ENCODE assay signal across 26 cellular contexts in the genomic region with DNA sequence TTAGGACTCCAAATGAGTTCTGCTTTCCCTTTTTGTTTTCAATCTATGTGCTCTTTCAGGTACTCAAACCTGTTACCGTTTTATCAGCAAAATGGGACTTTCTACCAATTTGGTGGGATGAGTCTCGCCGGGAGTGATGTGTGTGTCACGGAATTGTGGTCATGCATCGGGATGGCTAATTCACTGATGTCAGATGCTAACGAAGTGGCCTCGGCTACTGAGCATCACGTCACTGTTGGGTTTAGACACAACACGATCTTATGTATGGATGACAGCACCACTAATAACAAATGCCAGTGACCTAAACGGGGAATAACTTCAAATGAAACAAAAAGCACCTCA. TPM values are rescaled to one million over a fixed set of nuclear protein-coding genes. Genes with fewer than 3 reads are reported as not detected.
A peak's percentile ranks its signal among the peaks of the same experiment; 100 is the strongest.
DNase-seq lines count a peak whose midpoint lies in the region; ATAC-seq, FAIRE-seq and TF ChIP-seq lines count a peak whose summit lies in the region.
"Had no signal": no experiment of that assay in that cellular context is flagged by ENCODE, and none has a peak within 500 bp of the region (broad histone marks: within the 10 kb centered on the region; RNA-seq: fewer than 3 reads in every experiment).

No MANE protein-coding gene starts in this region.

- H3K4me1 Mint-ChIP-seq in activated T-helper 17 cell treated with anti-CD3 and anti-CD28 coated beads, Interleukin-2, amount 50 U/mL, for 72 hours, result no peaks in the 10 kb centered on the region

- H3K27ac ChIP-seq in HCT116 (ENCODE audit: low read depth, low read length), result no peak overlapping the region
- H3K27ac ChIP-seq in WERI-Rb-1, result no peak overlapping the region
- H3K27ac ChIP-seq in liver (ENCODE audit: low read depth in 1 of 2, low read length in 2 of 2), result peak overlapping the region; percentile 89 to 92
- H3K27ac ChIP-seq: C4-2B, GM23248, PC-9, SJCRH30 had no signal

- POLR2A ChIA-PET in HCT116 (lab: Charles Lee), result no interaction called here

- no peak overlapping the region for H3K27ac Mint-ChIP-seq in activated T-helper 17 cell treated with anti-CD3 and anti-CD28 coated beads, Interleukin-2, amount 50 U/mL, for 72 hours

- no peak overlapping the region for H2AFZ ChIP-seq in HCT116 (ENCODE audit: low read depth, low read length, poor library complexity, severe bottlenecking)
- H2AFZ ChIP-seq: GM23248, PC-9 had no signal

- no peak overlapping the region for H3K4me3 ChIP-seq in HCT116 (replicated peaks in 1 of 2; ENCODE audit: low read depth in 1 of 2, low read length in 2 of 2)
- H3K4me3 ChIP-seq in WERI-Rb-1 (ENCODE audit: low read depth, low read length), result peak overlapping the region; percentile 22
- H3K4me3 ChIP-seq in liver (ENCODE audit: low read depth in 1 of 3, low read length in 3 of 3), result no peak overlapping the region
- H3K4me3 ChIP-seq: GM12878, GM23248, HAP-1, PC-9, SJCRH30 had no signal

- H3K27me3 ChIP-seq in HCT116 (ENCODE audit: insufficient read depth, low read length), result peaks cover 61% of the 10 kb centered on the region
- H3K27me3 ChIP-seq in WERI-Rb-1 (ENCODE audit: insufficient read depth, low read depth, severe bottlenecking), result no peaks in the 10 kb centered on the region
- H3K27me3 ChIP-seq in liver (ENCODE audit: control insufficient read depth in 4 of 4, insufficient read depth in 4 of 4, low read length in 3 of 4), result no peaks in the 10 kb centered on the region

- WGBS in liver, result 85% methylated on average over 10 of the region's 10 CpGs

- DNase-seq in HCT116 (ENCODE audit: low read depth, low spot score) (no peak), WERI-Rb-1 (no peak), urothelium cell line (ENCODE audit: low spot score) (no peak), D721Med (ENCODE audit: insufficient read length, low spot score) (no peak), D341Med (ENCODE audit: low spot score) (no peak), NCI-H1105 (lab: John Stamatoyannopoulos, UW) (no peak)
- DNase-seq: ACHN, DMS 273 treated with DMSO at 0.1 percent for 48 hours, DMS79 treated with DMSO at 0.1 percent for 48 hours, GM23248, KBM-7, MM.1S, NCI-H1048, NCI-H146, NCI-H2029, NCI-H226, NCI-H510A treated with DMSO at 0.1 percent for 48 hours, NCI-H748 treated with DMSO at 0.1 percent for 48 hours, PC-9, SJCRH30, T-helper 1 cell had no signal

- no peaks in the 10 kb centered on the region for H3K9me2 ChIP-seq in HCT116 (ENCODE audit: insufficient read depth)

- H3K4me1 ChIP-seq in HCT116 (ENCODE audit: control insufficient read depth in 1 of 2, insufficient read depth in 2 of 2, low read length in 2 of 2) (peaks cover 2 to 13% of the 10 kb centered on the region in 2 experiments; a peak in 2 of 4 replicates), liver (ENCODE audit: control insufficient read depth in 4 of 4, insufficient read depth in 4 of 4, low read length in 3 of 4) (peaks cover 9 to 68% (median 33%) of the 10 kb centered on the region in 4 donors)
- H3K4me1 ChIP-seq: HAP-1 had no signal

- no peak for TF ChIP-seq RAD21 in HCT116 (IDR thresholded peaks at IDR 0.05; ENCODE audit: low read depth)
- TF ChIP-seq RAD21 in liver (IDR thresholded peaks at IDR 0.05), result no peak

- no peak for TF ChIP-seq CTCF in HCT116 (IDR thresholded peaks at IDR 0.05 in 2 of 3, conservative IDR thresholded peaks at IDR 0.05 in 1 of 3; ENCODE audit: borderline replicate concordance in 1 of 3, insufficient read depth in 1 of 3, low read depth in 2 of 3, low read length in 2 of 3)
- TF ChIP-seq CTCF in WERI-Rb-1 (IDR thresholded peaks at IDR 0.05; ENCODE audit: low read depth, low read length), result no peak
- TF ChIP-seq CTCF in liver (IDR thresholded peaks at IDR 0.05; ENCODE audit: low read depth, low read length, missing input control), result no peak
- no peak for TF ChIP-seq CTCF in D721Med (IDR thresholded peaks at IDR 0.05; ENCODE audit: insufficient read depth, missing control alignments)

- H3K9me3 ChIP-seq in HCT116 (ENCODE audit: control insufficient read depth in 1 of 2, insufficient read depth in 1 of 2, low read depth in 1 of 2, low read length in 2 of 2) (no peaks in the 10 kb centered on the region), WERI-Rb-1 (ENCODE audit: severe bottlenecking) (no peaks in the 10 kb centered on the region), liver (ENCODE audit: control insufficient read depth in 4 of 4, low read length in 3 of 4) (no peaks in the 10 kb centered on the region)
- H3K9me3 ChIP-seq: HAP-1, SJCRH30 had no signal

- intact Hi-C loops in HCT116 (cut with micrococcal nuclease), result no loop called here

- H3K4me3 Mint-ChIP-seq in activated T-helper 17 cell treated with anti-CD3 and anti-CD28 coated beads, Interleukin-2, amount 50 U/mL, for 72 hours, result no peak overlapping the region

- H3K9ac ChIP-seq in HCT116 (ENCODE audit: low read length), result no peak overlapping the region
- peak overlapping the region in 1 of 2 donors; percentile 83 for H3K9ac ChIP-seq in liver (ENCODE audit: low read depth in 1 of 2, low read length in 2 of 2)
- H3K9ac ChIP-seq: GM23248 had no signal

- H3K36me3 Mint-ChIP-seq in activated T-helper 17 cell treated with anti-CD3 and anti-CD28 coated beads, Interleukin-2, amount 50 U/mL, for 72 hours (ENCODE audit: low read depth), result no peaks in the 10 kb centered on the region

- no peak for ATAC-seq in HCT116
- no peak for ATAC-seq in activated T-helper 17 cell treated with anti-CD3 and anti-CD28 coated beads, Interleukin-2, amount 50 U/mL, for 72 hours (replicated peaks)
- ATAC-seq: GM12878 had no signal

- no peaks in the 10 kb centered on the region for H3K79me2 ChIP-seq in HCT116 (ENCODE audit: insufficient read depth, low read length)

- CTCF ChIA-PET in HCT116 (lab: Charles Lee), result no interaction called here

- H4K20me1 ChIP-seq in HCT116 (ENCODE audit: insufficient read depth), result no peaks in the 10 kb centered on the region

- H3K36me3 ChIP-seq in HCT116 (ENCODE audit: control insufficient read depth in 1 of 2, insufficient read depth in 2 of 2, low read length in 2 of 2) (no peaks in the 10 kb centered on the region), WERI-Rb-1 (no peaks in the 10 kb centered on the region), liver (ENCODE audit: control insufficient read depth in 4 of 4, insufficient read depth in 3 of 4, low read depth in 1 of 4, low read length in 3 of 4) (no peaks in the 10 kb centered on the region)
- H3K36me3 ChIP-seq: HAP-1, SJCRH30 had no signal

- no TSS peak for BruUV-seq in HCT116 (replicated peaks; lab: Mats Ljungman, UMichigan)

- RAD21 ChIA-PET in HCT116 (lab: Charles Lee; ENCODE audit: low non-redundant PET in 1 of 2, low total read pairs in 2 of 2, uncharacterized antibody in 2 of 2, unreplicated experiment in 2 of 2), result no interaction called here

- TF ChIP-seq POLR2A in HCT116 (IDR thresholded peaks at IDR 0.05; ENCODE audit: borderline replicate concordance, extremely low read depth, insufficient read depth, insufficient read length), result no peak

- 0 out of 2 replicates have a peak overlapping the region, but pooled peaks have one; percentile 9 for H3K4me2 ChIP-seq in HCT116 (ENCODE audit: low read length)
- H3K4me2 ChIP-seq: PC-9 had no signal

- FAIRE-seq in urothelium cell line (lab: Jason Lieb, UNC) (peak; percentile 79), D721Med (lab: Jason Lieb, UNC) (no peak)
- FAIRE-seq: GM12878 had no signal

- peaks cover 38% of the 10 kb centered on the region for H3K27me3 Mint-ChIP-seq in activated T-helper 17 cell treated with anti-CD3 and anti-CD28 coated beads, Interleukin-2, amount 50 U/mL, for 72 hours

- no peaks in the 10 kb centered on the region for H3K9me3 Mint-ChIP-seq in activated T-helper 17 cell treated with anti-CD3 and anti-CD28 coated beads, Interleukin-2, amount 50 U/mL, for 72 hours

TF ChIP-seq in HCT116, 20 proteins besides CTCF, POLR2A, EP300 and RAD21 (continues in another document):
- TF ChIP-seq ELF1 (IDR thresholded peaks at IDR 0.05; ENCODE audit: borderline replicate concordance, low read depth) (no peak), ZNF274 (IDR thresholded peaks at IDR 0.05; ENCODE audit: low read depth, low read length) (no peak), SIN3A (IDR thresholded peaks at IDR 0.05; ENCODE audit: low read depth) (no peak), EZH2 (IDR thresholded peaks at IDR 0.05) (no peak)

TF ChIP-seq in liver, 16 proteins besides CTCF, POLR2A, EP300 and RAD21 (continues in another document):
- TF ChIP-seq EGR1 (IDR thresholded peaks at IDR 0.05; ENCODE audit: low read depth in 2 of 2) (no peak), YY1 (IDR thresholded peaks at IDR 0.05) (no peak), GABPA (IDR thresholded peaks at IDR 0.05 in 1 of 2, conservative IDR thresholded peaks at IDR 0.05 in 1 of 2) (no peak), HNF4A (conservative IDR thresholded peaks at IDR 0.05) (no peak), JUND (IDR thresholded peaks at IDR 0.05) (no peak), FOXA2 (IDR thresholded peaks at IDR 0.05) (no peak), HNF4G (IDR thresholded peaks at IDR 0.05) (no peak), TAF1 (conservative IDR thresholded peaks at IDR 0.05) (no peak)
- TF ChIP-seq, protein P1, sequence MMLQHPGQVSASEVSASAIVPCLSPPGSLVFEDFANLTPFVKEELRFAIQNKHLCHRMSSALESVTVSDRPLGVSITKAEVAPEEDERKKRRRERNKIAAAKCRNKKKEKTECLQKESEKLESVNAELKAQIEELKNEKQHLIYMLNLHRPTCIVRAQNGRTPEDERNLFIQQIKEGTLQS (IDR thresholded peaks at IDR 0.05), result no peak

RNA-seq across cellular contexts. Expression of a gene that starts 1.7 kb away (rescaled TPM):
- total RNA-seq in HCT116 (2021; ENCODE audit: unreplicated experiment) (0.49 TPM), liver (100 to 1,000 TPM in 1 of 2 donors, 1 to 10 TPM in 1; 8.9 to 532 TPM)
- 0.11 TPM in 1 of 2 replicates, not detected in the other for polyA plus RNA-seq in HCT116 (2012)
- 100 to 1,000 TPM; 265 to 363 TPM for polyA plus RNA-seq in liver
- not detected for total RNA-seq in activated T-helper 17 cell treated with anti-CD3 and anti-CD28 coated beads, Interleukin-2, amount 50 U/mL, for 72 hours
- total RNA-seq: GM23248, PC-9, SJCRH30 had no signal
- polyA plus RNA-seq: GM23248 had no signal

RNA-seq across cellular contexts. Expression of a gene that starts 34.3 kb away (rescaled TPM):
- total RNA-seq in HCT116 (2021; ENCODE audit: unreplicated experiment) (0.34 TPM), liver (under 1 TPM; 0.05 to 0.08 TPM)
- polyA plus RNA-seq in HCT116 (2012), result not detected in 2 replicates
- polyA plus RNA-seq in liver, result under 1 TPM in 1 of 2 donors, not detected in 1; 0.08 TPM
- not detected for total RNA-seq in activated T-helper 17 cell treated with anti-CD3 and anti-CD28 coated beads, Interleukin-2, amount 50 U/mL, for 72 hours
- total RNA-seq: GM23248, PC-9 had no signal
- polyA plus RNA-seq: GM23248 had no signal

Comparison
In these comparisons a context has a peak if more than half of its experiments do, and no peak if none do; other contexts are left out.
1. H3K27ac ChIP-seq: peak in liver (2 of 2); none in HCT116 (single experiment) and WERI-Rb-1 (single experiment).